24 cellular contexts compared by ENCODE assay signal in genomic region chr5:116847960-116848359, GRCh38.
"Had no signal": no experiment of that assay in that cellular context is flagged by ENCODE, and none has a peak within 500 bp of the region (broad histone marks: within the 10 kb centered on the region; RNA-seq: fewer than 3 reads in every experiment).

No MANE protein-coding gene starts in this region.

- ATAC-seq: esophagus mucosa; gastrocnemius medialis; left lung; naive thymus-derived CD4-positive, alpha-beta T cell; psoas muscle; right cardiac atrium; stimulated activated naive CD8-positive, alpha-beta T cell treated with anti-CD3 and anti-CD28 coated beads, Interleukin-15, amount 100 ng/mL, for 72 hours had no signal

- H3K4me1 ChIP-seq: gastrocnemius medialis, left lung, psoas muscle, suprapubic skin had no signal

- H3K27ac ChIP-seq: epithelial cell of prostate, gastrocnemius medialis, left lung, ovary, psoas muscle, skin epidermis, suprapubic skin had no signal

- H3K4me3 ChIP-seq: gastrocnemius medialis, left lung, ovary, psoas muscle, skin epidermis, suprapubic skin had no signal

- FAIRE-seq: colon, kidney had no signal

- H3K36me3 ChIP-seq: gastrocnemius medialis, left lung, ovary, suprapubic skin had no signal

- H3K9me3 ChIP-seq: gastrocnemius medialis, ovary, psoas muscle, suprapubic skin had no signal

- DNase-seq: effector CD8-positive, alpha-beta T cell; endodermal cell; foreskin fibroblast; gastrocnemius medialis; head of caudate nucleus; kidney; left lung; mesenchymal stem cell; naive thymus-derived CD4-positive, alpha-beta T cell; occipital lobe; ovary; posterior cingulate gyrus; psoas muscle; right cardiac atrium; stimulated activated CD4-positive, alpha-beta T cell treated with anti-CD3 and anti-CD28 coated beads, Interleukin-15, amount 100 ng/mL, for 24 hours; stimulated activated CD4-positive, alpha-beta T cell treated with anti-CD3 and anti-CD28 coated beads, Interleukin-2, amount 100 ng/mL, for 48 hours; stimulated activated CD8-positive, alpha-beta memory T cell treated with anti-CD3 and anti-CD28 coated beads, Interleukin-4, amount 100 ng/mL, for 48 hours; stimulated activated naive CD4-positive, alpha-beta T cell; stimulated activated naive CD8-positive, alpha-beta T cell treated with anti-CD3 and anti-CD28 coated beads, Interleukin-15, amount 100 ng/mL, for 72 hours had no signal

- H3K27me3 ChIP-seq: gastrocnemius medialis, left lung, ovary, suprapubic skin had no signal
